21 cellular contexts compared by ENCODE assay signal in the genomic region with DNA sequence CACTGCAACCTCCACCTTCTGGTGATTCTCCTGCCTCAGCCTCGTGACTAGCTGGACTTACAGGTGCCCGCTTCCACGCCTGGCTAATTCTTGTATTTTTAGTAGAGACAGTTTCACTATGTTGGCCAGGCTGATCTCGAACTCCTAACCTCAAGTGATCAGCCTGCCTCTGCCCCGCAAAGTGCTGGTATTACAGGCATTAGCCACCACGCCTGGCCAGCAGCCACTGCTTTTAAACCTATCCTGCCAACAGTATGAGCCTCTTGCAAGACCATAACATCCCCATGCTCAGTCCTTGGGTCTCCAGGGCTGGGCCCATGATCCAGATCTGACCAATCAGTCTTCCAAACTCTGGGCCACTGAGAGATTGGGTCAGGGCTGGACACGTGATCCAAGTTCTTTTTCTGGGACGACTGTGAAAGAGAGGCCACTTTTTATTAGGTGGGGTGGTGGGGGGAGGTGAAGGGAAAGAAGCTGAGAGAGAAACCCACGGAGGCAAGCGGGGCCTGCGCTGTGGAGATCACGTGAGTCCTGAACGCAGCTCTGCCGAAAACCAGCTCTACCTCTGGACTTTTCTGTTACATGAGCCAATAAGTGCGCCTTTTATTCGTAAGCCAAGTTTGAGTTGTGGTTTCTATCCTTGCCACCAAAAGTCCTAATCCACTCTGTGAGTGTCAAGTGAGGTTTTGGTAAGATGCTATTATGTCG.
"Had no signal": no experiment of that assay in that cellular context is flagged by ENCODE, and none has a peak within 500 bp of the region (broad histone marks: within the 10 kb centered on the region; RNA-seq: fewer than 3 reads in every experiment).

No MANE protein-coding gene starts in this region.

- H3K27ac ChIP-seq: ascending aorta, thyroid gland, uterus had no signal

- H3K9me3 ChIP-seq: ascending aorta, gastroesophageal sphincter, mucosa of descending colon, SK-N-SH, thyroid gland, uterus had no signal

- H3K4me1 Mint-ChIP-seq: T-cell had no signal

- H3K27ac Mint-ChIP-seq: activated CD4-positive, alpha-beta memory T cell treated with anti-CD3 and anti-CD28 coated beads for 36 hours; activated CD8-positive, alpha-beta memory T cell treated with anti-CD3 and anti-CD28 coated beads, Interleukin-2, amount 10 ng/mL, durations not matched to agents 7 days and 5 days; endodermal cell; T-cell had no signal

- DNase-seq: activated CD4-positive, alpha-beta memory T cell treated with anti-CD3 and anti-CD28 coated beads for 36 hours; activated CD4-positive, alpha-beta T cell treated with anti-CD3 and anti-CD28 coated beads for 1 hour; activated CD8-positive, alpha-beta memory T cell treated with anti-CD3 and anti-CD28 coated beads, Interleukin-2, amount 10 ng/mL, durations not matched to agents 7 days and 5 days; activated effector memory CD4-positive, alpha-beta T cell treated with anti-CD3 and anti-CD28 coated beads, Interleukin-2, amount 50 U/mL, for 16 hours; activated T-cell treated with anti-CD3 and anti-CD28 coated beads, Interleukin-2, amount 50 U/mL, for 1 hour; endodermal cell; erythroblast; mammary epithelial cell; mucosa of descending colon; naive thymus-derived CD8-positive, alpha-beta T cell; nucleus accumbens; right cardiac atrium; SK-N-SH; small intestine; T-cell; T-helper 9 cell; thyroid gland; uterus had no signal

- H3K4me3 ChIP-seq: ascending aorta, gastroesophageal sphincter, mucosa of descending colon, thyroid gland, uterus had no signal

- H3K27me3 ChIP-seq: ascending aorta, gastroesophageal sphincter, thyroid gland, uterus had no signal

- H3K9me3 Mint-ChIP-seq: activated CD4-positive, alpha-beta memory T cell treated with anti-CD3 and anti-CD28 coated beads for 36 hours; endodermal cell; naive thymus-derived CD8-positive, alpha-beta T cell; T-cell had no signal

- H3K9ac ChIP-seq: SK-N-SH had no signal

- H3K27me3 Mint-ChIP-seq: activated CD4-positive, alpha-beta memory T cell treated with anti-CD3 and anti-CD28 coated beads for 36 hours; activated CD8-positive, alpha-beta memory T cell treated with anti-CD3 and anti-CD28 coated beads, Interleukin-2, amount 10 ng/mL, durations not matched to agents 7 days and 5 days; naive thymus-derived CD8-positive, alpha-beta T cell; T-cell had no signal

- H3K4me3 Mint-ChIP-seq: activated CD4-positive, alpha-beta memory T cell treated with anti-CD3 and anti-CD28 coated beads for 36 hours; activated CD8-positive, alpha-beta memory T cell treated with anti-CD3 and anti-CD28 coated beads, Interleukin-2, amount 10 ng/mL, durations not matched to agents 7 days and 5 days; endodermal cell; naive thymus-derived CD8-positive, alpha-beta T cell; T-cell had no signal

- H3K4me1 ChIP-seq: ascending aorta, uterus had no signal

- H3K4me2 ChIP-seq: SK-N-SH had no signal

- ATAC-seq: activated CD8-positive, alpha-beta memory T cell treated with anti-CD3 and anti-CD28 coated beads, Interleukin-2, amount 10 ng/mL, durations not matched to agents 7 days and 5 days; gastroesophageal sphincter; left lobe of liver; naive thymus-derived CD8-positive, alpha-beta T cell; right cardiac atrium; T-cell had no signal

- H3K36me3 ChIP-seq: uterus had no signal
